ENCODE assay signal across 10 cellular contexts in the genomic region with DNA sequence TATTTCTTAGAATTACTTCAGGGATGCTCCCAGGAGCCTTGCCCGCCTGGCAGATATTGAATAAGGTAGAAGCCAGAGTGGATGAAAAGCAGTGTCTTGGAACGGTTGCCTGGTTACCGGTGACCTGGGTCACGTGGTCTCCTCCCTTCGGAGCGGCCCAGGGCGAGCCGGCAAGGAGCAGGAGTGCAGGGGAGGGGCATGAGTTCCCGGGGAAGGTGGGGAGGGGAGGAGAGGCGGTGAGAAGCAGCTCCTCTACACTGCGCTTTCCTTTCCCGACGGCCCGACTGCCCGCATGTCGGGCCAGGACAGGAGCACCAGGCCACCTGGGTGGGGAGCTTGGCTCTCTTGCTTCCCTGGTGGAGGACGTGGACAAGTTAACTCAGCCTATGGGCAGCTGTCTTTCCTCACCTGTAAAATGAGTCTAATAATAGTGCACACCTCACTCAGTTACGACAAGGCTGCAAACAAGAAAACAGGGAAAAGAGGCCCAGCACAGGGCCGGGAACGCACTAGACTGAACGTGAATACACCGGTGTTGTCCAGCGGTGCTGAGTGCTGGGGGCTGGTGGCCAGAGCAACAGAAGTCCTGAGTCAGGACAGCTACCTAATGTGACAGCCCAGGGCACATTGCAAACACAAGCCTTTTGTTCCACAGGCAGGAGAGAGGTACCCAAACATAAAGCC.
DNase-seq lines count a peak whose midpoint lies in the region; ATAC-seq and TF ChIP-seq lines count a peak whose summit lies in the region.
"Had no signal": no experiment of that assay in that cellular context is flagged by ENCODE, and none has a peak within 500 bp of the region (broad histone marks: within the 10 kb centered on the region; RNA-seq: fewer than 3 reads in every experiment).

No MANE protein-coding gene starts in this region.

- H3K4me3 Mint-ChIP-seq in osteocyte (ENCODE audit: unreplicated experiment) (peak overlapping the region; percentile 24), immature natural killer cell (no peak overlapping the region)
- H3K4me3 Mint-ChIP-seq: activated CD8-positive, alpha-beta T cell treated with anti-CD3 and anti-CD28 coated beads, Interleukin-2, amount 10 ng/mL, durations not matched to agents 7 days and 5 days had no signal

- no peaks in the 10 kb centered on the region for H3K36me3 Mint-ChIP-seq in osteocyte (ENCODE audit: unreplicated experiment)
- H3K36me3 Mint-ChIP-seq in immature natural killer cell: no peaks in the 10 kb centered on the region
- H3K36me3 Mint-ChIP-seq: IgD-negative memory B cell had no signal

- H3K4me1 Mint-ChIP-seq in osteocyte (ENCODE audit: unreplicated experiment) (peaks cover 9% of the 10 kb centered on the region), immature natural killer cell (no peaks in the 10 kb centered on the region)

- H3K27me3 ChIP-seq in foreskin keratinocyte: peaks cover 48% of the 10 kb centered on the region

- H3K27ac ChIP-seq in foreskin keratinocyte: no peak overlapping the region

- ATAC-seq in foreskin keratinocyte: peak; percentile 82
- ATAC-seq in GM18498 (IDR thresholded peaks at IDR 0.05; ENCODE audit: unreplicated experiment): no peak
- ATAC-seq: activated CD8-positive, alpha-beta T cell treated with anti-CD3 and anti-CD28 coated beads, Interleukin-2, amount 10 ng/mL, durations not matched to agents 7 days and 5 days had no signal

- no peak for TF ChIP-seq CTCF in foreskin keratinocyte (conservative IDR thresholded peaks at IDR 0.05)
- TF ChIP-seq CTCF in osteocyte (IDR thresholded peaks at IDR 0.05): no peak
- TF ChIP-seq CTCF in GM20000 (IDR thresholded peaks at IDR 0.05; ENCODE audit: extremely low read depth, missing control alignments): no peak

- H3K4me1 ChIP-seq in foreskin keratinocyte: no peaks in the 10 kb centered on the region

- H3K27ac Mint-ChIP-seq in osteocyte (ENCODE audit: unreplicated experiment) (no peak overlapping the region), immature natural killer cell (no peak overlapping the region)
- H3K27ac Mint-ChIP-seq: activated CD8-positive, alpha-beta T cell treated with anti-CD3 and anti-CD28 coated beads, Interleukin-2, amount 10 ng/mL, durations not matched to agents 7 days and 5 days; IgD-negative memory B cell had no signal

- H3K9me3 Mint-ChIP-seq in osteocyte (ENCODE audit: unreplicated experiment): no peaks in the 10 kb centered on the region
- H3K9me3 Mint-ChIP-seq in immature natural killer cell: peaks cover 0 to 3% (median under 1%) of the 10 kb centered on the region in 6 donors

- DNase-seq in ELF-1 (ENCODE audit: low read depth, low spot score) (peak; percentile 89), NCI-H2227 (lab: John Stamatoyannopoulos, UW; ENCODE audit: unreplicated experiment) (peak; percentile 90), foreskin keratinocyte (peak in 1 of 2 donors; percentile 36), osteocyte (ENCODE audit: extremely low spot score, unreplicated experiment) (no peak), GM20000 (ENCODE audit: low spot score) (no peak), immature natural killer cell (no peak)
- DNase-seq in stimulated activated CD4-positive, alpha-beta T cell treated with anti-CD3 and anti-CD28 coated beads, Interleukin-1b, Interleukin-23, amount 100 ng/mL, for 48 hours: no peak
- DNase-seq: activated CD8-positive, alpha-beta T cell treated with anti-CD3 and anti-CD28 coated beads, Interleukin-2, amount 10 ng/mL, durations not matched to agents 7 days and 5 days had no signal

- peaks cover 38% of the 10 kb centered on the region for H3K27me3 Mint-ChIP-seq in osteocyte (ENCODE audit: unreplicated experiment)
- H3K27me3 Mint-ChIP-seq in immature natural killer cell (ENCODE audit: low read depth in 3 of 3): peaks cover 4 to 9% (median 5%) of the 10 kb centered on the region in 3 donors

Comparison
In these comparisons a context has a peak if more than half of its experiments do, and no peak if none do; other contexts are left out.
1. DNase-seq: peak in ELF-1 (single experiment) and NCI-H2227 (single experiment); none in osteocyte (single experiment), GM20000 (single experiment), stimulated activated CD4-positive, alpha-beta T cell treated with anti-CD3 and anti-CD28 coated beads, Interleukin-1b, Interleukin-23, amount 100 ng/mL, for 48 hours (single experiment) and immature natural killer cell (0 of 3).